30 cellular contexts compared by ENCODE assay signal in the genomic region with DNA sequence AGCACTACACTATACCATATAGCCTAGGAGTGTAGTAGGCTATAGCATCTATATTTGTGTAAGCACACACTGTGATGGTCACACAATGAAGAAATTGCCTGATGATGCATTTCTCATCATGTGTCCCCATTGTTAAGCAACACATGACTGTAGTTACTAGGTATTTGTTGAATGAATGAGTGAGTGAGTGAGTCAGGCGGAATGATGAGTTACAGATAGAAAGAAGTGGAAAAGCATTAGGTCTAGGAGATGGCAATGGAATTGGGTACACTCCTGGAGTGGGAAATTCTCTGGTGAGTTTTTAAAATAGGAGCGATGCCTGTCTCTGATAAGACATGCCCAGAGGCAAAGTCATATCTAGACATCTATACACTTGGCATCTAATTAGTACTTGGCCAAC.
DNase-seq lines count a peak whose midpoint lies in the region; ATAC-seq, FAIRE-seq and TF ChIP-seq lines count a peak whose summit lies in the region.
"Had no signal": no experiment of that assay in that cellular context is flagged by ENCODE, and none has a peak within 500 bp of the region (broad histone marks: within the 10 kb centered on the region; RNA-seq: fewer than 3 reads in every experiment).

No MANE protein-coding gene starts in this region.

- no peaks in the 10 kb centered on the region for H3K27me3 ChIP-seq in astrocyte (ENCODE audit: insufficient read depth, low read length)

- no peaks in the 10 kb centered on the region for H3K36me3 ChIP-seq in astrocyte (ENCODE audit: insufficient read depth, low read length)
- H3K36me3 ChIP-seq: gastroesophageal sphincter, sigmoid colon, stomach had no signal

- H3K4me3 ChIP-seq in astrocyte (ENCODE audit: insufficient read depth, low read depth, low read length) (no peak overlapping the region), foreskin fibroblast (ENCODE audit: low read depth in 1 of 2, low read length in 2 of 2) (no peak overlapping the region)
- H3K4me3 ChIP-seq: gastroesophageal sphincter, GM23338, lung, sigmoid colon, stomach had no signal

- TF ChIP-seq CTCF in natural killer cell (IDR thresholded peaks at IDR 0.05) (no peak), astrocyte (IDR thresholded peaks at IDR 0.05; ENCODE audit: insufficient read depth, low read depth, low read length) (no peak), foreskin fibroblast (IDR thresholded peaks at IDR 0.05; ENCODE audit: low read depth, low read length) (no peak)

- no peaks in the 10 kb centered on the region for H3K36me3 Mint-ChIP-seq in natural killer cell treated with Interleukin-12 subunit alpha and Interleukin-12 subunit beta and Interleukin-15 and Interleukin-18, amount 100 ng/mL, for 72 hours
- H3K36me3 Mint-ChIP-seq in natural killer cell, result no peaks in the 10 kb centered on the region
- peaks cover 8% of the 10 kb centered on the region for H3K36me3 Mint-ChIP-seq in astrocyte (ENCODE audit: low read depth, unreplicated experiment)
- no peaks in the 10 kb centered on the region for H3K36me3 Mint-ChIP-seq in activated CD4-positive, alpha-beta T cell treated with anti-CD3 and anti-CD28 coated beads, Interleukin-2, amount 10 ng/mL, durations not matched to agents 7 days and 5 days (ENCODE audit: low read depth)
- H3K36me3 Mint-ChIP-seq: activated naive CD4-positive, alpha-beta T cell treated with anti-CD3 and anti-CD28 coated beads, Interleukin-2, amount 50 U/mL, for 72 hours; IgD-negative memory B cell; type B pancreatic cell had no signal

- POLR2A ChIA-PET in activated CD4-positive, alpha-beta T cell treated with anti-CD3 and anti-CD28 coated beads, Interleukin-2, amount 10 ng/mL, durations not matched to agents 7 days and 5 days (lab: Charles Lee), result no interaction called here

- no peak overlapping the region for H3K4me2 ChIP-seq in astrocyte (ENCODE audit: low read length)
- H3K4me2 ChIP-seq: GM23338 had no signal

- H2AFZ ChIP-seq in astrocyte (ENCODE audit: low read depth, low read length), result no peak overlapping the region
- H2AFZ ChIP-seq: GM23338 had no signal

- peaks cover 54 to 63% of the 10 kb centered on the region in 2 donors for H3K4me1 Mint-ChIP-seq in natural killer cell treated with Interleukin-12 subunit alpha and Interleukin-12 subunit beta and Interleukin-15 and Interleukin-18, amount 100 ng/mL, for 72 hours (ENCODE audit: low read depth in 2 of 2)
- H3K4me1 Mint-ChIP-seq in natural killer cell (peaks cover 61 to 65% of the 10 kb centered on the region in 2 donors), astrocyte (ENCODE audit: low read depth, unreplicated experiment) (peaks cover 12% of the 10 kb centered on the region)
- no peaks in the 10 kb centered on the region for H3K4me1 Mint-ChIP-seq in activated CD4-positive, alpha-beta T cell treated with anti-CD3 and anti-CD28 coated beads, Interleukin-2, amount 10 ng/mL, durations not matched to agents 7 days and 5 days
- H3K4me1 Mint-ChIP-seq: B cell had no signal

- no peaks in the 10 kb centered on the region for H3K9me3 ChIP-seq in astrocyte (ENCODE audit: insufficient read depth, low read depth, low read length)
- H3K9me3 ChIP-seq: gastroesophageal sphincter, sigmoid colon, stomach had no signal

- H3K27ac Mint-ChIP-seq in natural killer cell treated with Interleukin-12 subunit alpha and Interleukin-12 subunit beta and Interleukin-15 and Interleukin-18, amount 100 ng/mL, for 72 hours, result peak overlapping the region; percentile 12 to 32
- H3K27ac Mint-ChIP-seq in natural killer cell (peak overlapping the region in 1 of 2 donors; percentile 85), astrocyte (ENCODE audit: unreplicated experiment) (no peak overlapping the region)
- H3K27ac Mint-ChIP-seq in activated CD4-positive, alpha-beta T cell treated with anti-CD3 and anti-CD28 coated beads, Interleukin-2, amount 10 ng/mL, durations not matched to agents 7 days and 5 days, result no peak overlapping the region
- H3K27ac Mint-ChIP-seq: activated naive CD4-positive, alpha-beta T cell treated with anti-CD3 and anti-CD28 coated beads, Interleukin-2, amount 50 U/mL, for 72 hours; activated T-helper 1 cell treated with anti-CD3 and anti-CD28 coated beads, Interleukin-12 subunit alpha, Interleukin-12 subunit beta, Interleukin-2, Interleukin-4 antibody, amounts not matched to agents 30 ng/mL and 10 ng/mL and 1 ng/mL, durations not matched to agents 14 hours and 24 hours and 36 hours; B cell; GM23338; IgD-negative memory B cell; type B pancreatic cell had no signal

- H3K9me3 Mint-ChIP-seq in natural killer cell treated with Interleukin-12 subunit alpha and Interleukin-12 subunit beta and Interleukin-15 and Interleukin-18, amount 100 ng/mL, for 72 hours, result peaks cover 2% of the 10 kb centered on the region
- H3K9me3 Mint-ChIP-seq in natural killer cell (peaks cover 0 to 3% of the 10 kb centered on the region in 2 donors), astrocyte (ENCODE audit: unreplicated experiment) (no peaks in the 10 kb centered on the region)
- H3K9me3 Mint-ChIP-seq in activated CD4-positive, alpha-beta T cell treated with anti-CD3 and anti-CD28 coated beads, Interleukin-2, amount 10 ng/mL, durations not matched to agents 7 days and 5 days, result no peaks in the 10 kb centered on the region
- H3K9me3 Mint-ChIP-seq: activated naive CD4-positive, alpha-beta T cell treated with anti-CD3 and anti-CD28 coated beads, Interleukin-2, amount 50 U/mL, for 72 hours; activated T-helper 1 cell treated with anti-CD3 and anti-CD28 coated beads, Interleukin-12 subunit alpha, Interleukin-12 subunit beta, Interleukin-2, Interleukin-4 antibody, amounts not matched to agents 30 ng/mL and 10 ng/mL and 1 ng/mL, durations not matched to agents 14 hours and 24 hours and 36 hours; GM23338; type B pancreatic cell had no signal

- H3K27ac ChIP-seq in astrocyte (ENCODE audit: low read depth, low read length), result no peak overlapping the region
- H3K27ac ChIP-seq: gastroesophageal sphincter, HL-60, sigmoid colon, stomach had no signal

- H3K4me1 ChIP-seq in astrocyte (ENCODE audit: insufficient read depth, low read length), result no peaks in the 10 kb centered on the region
- H3K4me1 ChIP-seq: gastroesophageal sphincter, sigmoid colon, stomach had no signal

- CTCF ChIA-PET in activated CD4-positive, alpha-beta T cell treated with anti-CD3 and anti-CD28 coated beads, Interleukin-2, amount 10 ng/mL, durations not matched to agents 7 days and 5 days (lab: Charles Lee), result no interaction called here

- ATAC-seq in natural killer cell treated with Interleukin-12 subunit alpha and Interleukin-12 subunit beta and Interleukin-15 and Interleukin-18, amount 100 ng/mL, for 72 hours, result peak; percentile 54 to 65
- ATAC-seq in natural killer cell, result no peak
- ATAC-seq in HG03565 (IDR thresholded peaks at IDR 0.05; ENCODE audit: unreplicated experiment), result no peak
- ATAC-seq: activated naive CD4-positive, alpha-beta T cell treated with anti-CD3 and anti-CD28 coated beads, Interleukin-2, amount 50 U/mL, for 72 hours; gastroesophageal sphincter; GM23338 had no signal

- H3K27me3 Mint-ChIP-seq in natural killer cell treated with Interleukin-12 subunit alpha and Interleukin-12 subunit beta and Interleukin-15 and Interleukin-18, amount 100 ng/mL, for 72 hours, result no peaks in the 10 kb centered on the region
- H3K27me3 Mint-ChIP-seq in natural killer cell (ENCODE audit: low read depth in 2 of 2) (no peaks in the 10 kb centered on the region), astrocyte (ENCODE audit: low read depth, unreplicated experiment) (peaks cover 13% of the 10 kb centered on the region)
- peaks cover 2% of the 10 kb centered on the region for H3K27me3 Mint-ChIP-seq in activated CD4-positive, alpha-beta T cell treated with anti-CD3 and anti-CD28 coated beads, Interleukin-2, amount 10 ng/mL, durations not matched to agents 7 days and 5 days

- H3K79me2 ChIP-seq in astrocyte (ENCODE audit: insufficient read depth, low read length), result no peaks in the 10 kb centered on the region

- H3K9ac ChIP-seq in astrocyte (ENCODE audit: low read length), result no peak overlapping the region

- intact Hi-C loops in natural killer cell (cut with micrococcal nuclease), result no loop called here

- no peak for FAIRE-seq in astrocyte (lab: Jason Lieb, UNC)
- FAIRE-seq: A204.1 had no signal

- no peaks in the 10 kb centered on the region for H4K20me1 ChIP-seq in astrocyte (ENCODE audit: insufficient read depth, low read length)

- peak overlapping the region; percentile 2 for H3K4me3 Mint-ChIP-seq in natural killer cell treated with Interleukin-12 subunit alpha and Interleukin-12 subunit beta and Interleukin-15 and Interleukin-18, amount 100 ng/mL, for 72 hours
- H3K4me3 Mint-ChIP-seq in natural killer cell (no peak overlapping the region), astrocyte (ENCODE audit: unreplicated experiment) (no peak overlapping the region)
- no peak overlapping the region for H3K4me3 Mint-ChIP-seq in activated CD4-positive, alpha-beta T cell treated with anti-CD3 and anti-CD28 coated beads, Interleukin-2, amount 10 ng/mL, durations not matched to agents 7 days and 5 days
- H3K4me3 Mint-ChIP-seq: activated T-helper 1 cell treated with anti-CD3 and anti-CD28 coated beads, Interleukin-12 subunit alpha, Interleukin-12 subunit beta, Interleukin-2, Interleukin-4 antibody, amounts not matched to agents 30 ng/mL and 10 ng/mL and 1 ng/mL, durations not matched to agents 14 hours and 24 hours and 36 hours; B cell; GM23338; IgD-negative memory B cell; type B pancreatic cell had no signal

- no peak for DNase-seq in natural killer cell treated with Interleukin-12 subunit alpha and Interleukin-12 subunit beta and Interleukin-15 and Interleukin-18, amount 100 ng/mL, for 72 hours (ENCODE audit: low spot score)
- DNase-seq in natural killer cell (no peak), astrocyte (ENCODE audit: low read depth) (peak; percentile 39), foreskin fibroblast (peak; percentile 2 to 4), cortex of kidney (lab: John Stamatoyannopoulos, UW) (no peak), HUDEP-2 (lab: John Stamatoyannopoulos, UW; ENCODE audit: unreplicated experiment in 76 of 76) (no peak)
- no peak for DNase-seq in activated CD4-positive, alpha-beta T cell treated with anti-CD3 and anti-CD28 coated beads, Interleukin-2, amount 10 ng/mL, durations not matched to agents 7 days and 5 days
- DNase-seq: activated CD4-positive, alpha-beta T cell treated with anti-CD3 and anti-CD28 coated beads, Interleukin-2, amount 50 U/mL, for 1 hour; aorta; cerebellar nuclear complex; DMS53; GF-D8; NCI-H1105; NCI-H2029 treated with DMSO at 0.1 percent for 48 hours; NCI-H2227 treated with DMSO at 0.1 percent for 48 hours; NCI-H748 treated with DMSO at 0.1 percent for 48 hours; sigmoid colon; stimulated activated CD8-positive, alpha-beta memory T cell treated with anti-CD3 and anti-CD28 coated beads, Interleukin-4, amount 100 ng/mL, for 48 hours; stomach had no signal

Comparison
In these comparisons a context has a peak if more than half of its experiments do, and no peak if none do; other contexts are left out.
1. ATAC-seq: peak in natural killer cell treated with Interleukin-12 subunit alpha and Interleukin-12 subunit beta and Interleukin-15 and Interleukin-18, amount 100 ng/mL, for 72 hours (2 of 2); none in natural killer cell (0 of 3) and HG03565 (single experiment).
2. DNase-seq: peak in astrocyte (single experiment) and foreskin fibroblast (2 of 2); none in natural killer cell treated with Interleukin-12 subunit alpha and Interleukin-12 subunit beta and Interleukin-15 and Interleukin-18, amount 100 ng/mL, for 72 hours (single experiment), natural killer cell (single experiment), cortex of kidney (single experiment), activated CD4-positive, alpha-beta T cell treated with anti-CD3 and anti-CD28 coated beads, Interleukin-2, amount 10 ng/mL, durations not matched to agents 7 days and 5 days (single experiment) and HUDEP-2 (0 of 76).
3. H3K27ac Mint-ChIP-seq: peak in natural killer cell treated with Interleukin-12 subunit alpha and Interleukin-12 subunit beta and Interleukin-15 and Interleukin-18, amount 100 ng/mL, for 72 hours (2 of 2); none in astrocyte (single experiment) and activated CD4-positive, alpha-beta T cell treated with anti-CD3 and anti-CD28 coated beads, Interleukin-2, amount 10 ng/mL, durations not matched to agents 7 days and 5 days (single experiment).